15 cellular contexts compared by ENCODE assay signal in the genomic region with DNA sequence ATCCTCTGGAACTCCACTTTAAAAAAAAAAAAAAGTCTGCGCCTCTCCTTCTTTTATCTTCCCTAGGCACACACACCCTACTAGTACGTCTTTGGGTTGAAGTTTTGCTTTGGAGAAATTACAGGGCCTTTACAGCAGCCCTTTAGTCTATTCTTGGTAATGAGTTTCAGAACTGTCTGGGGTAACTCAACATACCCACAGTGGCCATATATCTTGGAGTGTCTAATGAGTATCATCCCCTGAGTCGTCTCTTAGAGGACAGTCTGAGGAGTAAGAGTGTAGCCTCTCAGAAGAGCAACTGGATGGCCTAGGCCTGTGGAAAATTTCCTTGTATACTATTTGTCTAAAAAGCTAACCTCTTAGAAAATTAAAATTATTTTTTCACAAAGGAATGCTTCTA. TPM values are rescaled to one million over a fixed set of nuclear protein-coding genes. Genes with fewer than 3 reads are reported as not detected.
DNase-seq lines count a peak whose midpoint lies in the region; ATAC-seq and TF ChIP-seq lines count a peak whose summit lies in the region.
"Had no signal": no experiment of that assay in that cellular context is flagged by ENCODE, and none has a peak within 500 bp of the region (broad histone marks: within the 10 kb centered on the region; RNA-seq: fewer than 3 reads in every experiment).

No MANE protein-coding gene starts in this region.

- no peak overlapping the region for H2AFZ ChIP-seq in PC-3 (ENCODE audit: low read length)

- H3K36me3 ChIP-seq in H7 (replicated peaks; ENCODE audit: control insufficient read depth, insufficient read depth, low read length) (no peaks in the 10 kb centered on the region; the same call in none of the 2 replicates), PC-3 (ENCODE audit: low read depth, low read length) (peaks cover 37% of the 10 kb centered on the region)
- H3K36me3 ChIP-seq: gastroesophageal sphincter, prostate gland had no signal

- H3K4me3 Mint-ChIP-seq in effector memory CD8-positive, alpha-beta T cell = peak overlapping the region; percentile 40 to 94
- H3K4me3 Mint-ChIP-seq in natural killer cell treated with Interleukin-12 subunit alpha and Interleukin-12 subunit beta and Interleukin-15 and Interleukin-18, amount 100 ng/mL, for 72 hours = peak overlapping the region; percentile 85

- no peak overlapping the region for H3K27ac ChIP-seq in PC-3 (ENCODE audit: low read length)
- H3K27ac ChIP-seq: BLaER1 treated with 17β-estradiol and CSF1 and Interleukin-3, amounts not matched to agents 10 nM and 100 nM; gastroesophageal sphincter; prostate gland had no signal

- H4K20me1 ChIP-seq in PC-3 (ENCODE audit: low read length) = no peaks in the 10 kb centered on the region
- H4K20me1 ChIP-seq: BLaER1 treated with 17β-estradiol and CSF1 and Interleukin-3, amounts not matched to agents 10 nM and 100 nM had no signal

- BruUV-seq in PC-3 (replicated peaks; lab: Mats Ljungman, UMichigan) = no TSS peak

- H3K4me3 ChIP-seq in H7 (ENCODE audit: insufficient read depth, low read depth, low read length) (peak overlapping the region; percentile 76; the same call in 1 of the 2 replicates), PC-3 (ENCODE audit: low read length) (peak overlapping the region; percentile 89)
- H3K4me3 ChIP-seq: gastroesophageal sphincter, mucosa of descending colon, prostate gland had no signal

- ATAC-seq in PC-3 (no peak), HG02610 (IDR thresholded peaks at IDR 0.05; ENCODE audit: unreplicated experiment) (no peak), HG02623 (IDR thresholded peaks at IDR 0.05; ENCODE audit: unreplicated experiment) (no peak)
- no peak for ATAC-seq in effector memory CD8-positive, alpha-beta T cell (replicated peaks)
- ATAC-seq in natural killer cell treated with Interleukin-12 subunit alpha and Interleukin-12 subunit beta and Interleukin-15 and Interleukin-18, amount 100 ng/mL, for 72 hours = no peak
- ATAC-seq: gastroesophageal sphincter, mucosa of descending colon had no signal

- POLR2A ChIA-PET in PC-3 (lab: Charles Lee; ENCODE audit: unreplicated experiment) = no interaction called here

- CTCF ChIA-PET in PC-3 (lab: Charles Lee) = no interaction called here

- no peaks in the 10 kb centered on the region for H3F3A ChIP-seq in PC-3 (ENCODE audit: low read length, unreplicated experiment)

- DNase-seq in H7 (no peak), PC-3 (no peak), cerebellar cortex (ENCODE audit: low spot score) (no peak), ureter (ENCODE audit: low spot score) (no peak)
- no peak for DNase-seq in effector memory CD8-positive, alpha-beta T cell
- no peak for DNase-seq in natural killer cell treated with Interleukin-12 subunit alpha and Interleukin-12 subunit beta and Interleukin-15 and Interleukin-18, amount 100 ng/mL, for 72 hours (ENCODE audit: low spot score)
- DNase-seq: GOT3; mucosa of descending colon; NCI-H1105; NK-92 treated with Interleukin-12 subunit alpha and Interleukin-12 subunit beta, amount 100 ng/mL, for 24 hours had no signal

- no peaks in the 10 kb centered on the region for H3K9me2 ChIP-seq in PC-3 (replicated peaks; ENCODE audit: low read length)

- peak overlapping the region; percentile 94; the same call in 1 of the 2 replicates for H3K4me2 ChIP-seq in PC-3 (ENCODE audit: low read length)

- no peaks in the 10 kb centered on the region for H3K27me3 ChIP-seq in H7 (ENCODE audit: control insufficient read depth, insufficient read depth, low read length)
- H3K27me3 ChIP-seq in PC-3 (ENCODE audit: low read length) = no peaks in the 10 kb centered on the region
- H3K27me3 ChIP-seq: gastroesophageal sphincter had no signal

- H3K9me3 Mint-ChIP-seq in effector memory CD8-positive, alpha-beta T cell = no peaks in the 10 kb centered on the region
- no peaks in the 10 kb centered on the region for H3K9me3 Mint-ChIP-seq in natural killer cell treated with Interleukin-12 subunit alpha and Interleukin-12 subunit beta and Interleukin-15 and Interleukin-18, amount 100 ng/mL, for 72 hours

- H3K27ac Mint-ChIP-seq in effector memory CD8-positive, alpha-beta T cell = no peak overlapping the region
- peak overlapping the region in 1 of 2 donors; percentile 3 for H3K27ac Mint-ChIP-seq in natural killer cell treated with Interleukin-12 subunit alpha and Interleukin-12 subunit beta and Interleukin-15 and Interleukin-18, amount 100 ng/mL, for 72 hours

- no peak for TF ChIP-seq CTCF in PC-3 (conservative IDR thresholded peaks at IDR 0.05; ENCODE audit: low read depth, low read length)

- no peaks in the 10 kb centered on the region for H3K27me3 Mint-ChIP-seq in effector memory CD8-positive, alpha-beta T cell
- no peaks in the 10 kb centered on the region for H3K27me3 Mint-ChIP-seq in natural killer cell treated with Interleukin-12 subunit alpha and Interleukin-12 subunit beta and Interleukin-15 and Interleukin-18, amount 100 ng/mL, for 72 hours

- H3K9me3 ChIP-seq in PC-3 (ENCODE audit: low read length) = no peaks in the 10 kb centered on the region; the same call in 1 of the 2 replicates
- H3K9me3 ChIP-seq: gastroesophageal sphincter, mucosa of descending colon, prostate gland had no signal

- no peaks in the 10 kb centered on the region for H3K36me3 Mint-ChIP-seq in effector memory CD8-positive, alpha-beta T cell (ENCODE audit: insufficient read depth)
- H3K36me3 Mint-ChIP-seq in natural killer cell treated with Interleukin-12 subunit alpha and Interleukin-12 subunit beta and Interleukin-15 and Interleukin-18, amount 100 ng/mL, for 72 hours = no peaks in the 10 kb centered on the region

- no peaks in the 10 kb centered on the region; the same call in 1 of the 2 replicates for H3K4me1 ChIP-seq in PC-3 (ENCODE audit: insufficient read depth, low read length)
- H3K4me1 ChIP-seq: prostate gland had no signal

- no peak overlapping the region for H3K9ac ChIP-seq in PC-3 (ENCODE audit: low read length)
- H3K9ac ChIP-seq: BLaER1 treated with 17β-estradiol and CSF1 and Interleukin-3, amounts not matched to agents 10 nM and 100 nM had no signal

- H3K4me1 Mint-ChIP-seq in effector memory CD8-positive, alpha-beta T cell (ENCODE audit: low read depth in 2 of 2) = peaks cover 15 to 25% of the 10 kb centered on the region in 2 donors
- H3K4me1 Mint-ChIP-seq in natural killer cell treated with Interleukin-12 subunit alpha and Interleukin-12 subunit beta and Interleukin-15 and Interleukin-18, amount 100 ng/mL, for 72 hours (ENCODE audit: low read depth in 2 of 2) = peaks cover 11 to 16% of the 10 kb centered on the region in 2 donors

- peaks cover 62% of the 10 kb centered on the region for H3K79me2 ChIP-seq in PC-3 (ENCODE audit: low read length)

- intact Hi-C loops in PC-3 (cut with micrococcal nuclease) = loop anchor here (5.0 kb wide), 1 partner anchor 77 kb away; a partner anchor contains a TSS

RNA-seq across cellular contexts. Expression of a gene that starts 6.1 kb away (rescaled TPM):
- total RNA-seq in H7 (2014; rRNA removed; shearing (Covaris generic)) = 5.6 and 10.3 TPM in 2 replicates
- total RNA-seq in PC-3 (2014; rRNA removed) (2.5 and 2.6 TPM in 2 replicates), ureter (6.8 TPM)
- total RNA-seq in natural killer cell treated with Interleukin-12 subunit alpha and Interleukin-12 subunit beta and Interleukin-15 and Interleukin-18, amount 100 ng/mL, for 72 hours = 1 to 10 TPM; 2.9 to 3.0 TPM
